Comparison of ENCODE assay signal across 11 cellular contexts in genomic region chr14:90483551-90483950, GRCh38.
DNase-seq lines count a peak whose midpoint lies in the region; ATAC-seq and TF ChIP-seq lines count a peak whose summit lies in the region.
"Had no signal": no experiment of that assay in that cellular context is flagged by ENCODE, and none has a peak within 500 bp of the region (broad histone marks: within the 10 kb centered on the region; RNA-seq: fewer than 3 reads in every experiment).

No MANE protein-coding gene starts in this region.

- H3K27ac ChIP-seq in heart right ventricle = peak overlapping the region in 6 of 10 donors; percentile 26 to 83 (median 67)
- H3K27ac ChIP-seq in left ventricle myocardium inferior (replicated peaks) = peak overlapping the region; percentile 46

- TF ChIP-seq CTCF in heart right ventricle (IDR thresholded peaks at IDR 0.05) (no peak), left ventricle myocardium inferior (IDR thresholded peaks at IDR 0.05; ENCODE audit: borderline replicate concordance) (no peak), type B pancreatic cell (conservative IDR thresholded peaks at IDR 0.05) (no peak)

- H3K4me3 ChIP-seq in heart right ventricle (no peak overlapping the region), left ventricle myocardium inferior (no peak overlapping the region)

- peaks cover 3% of the 10 kb centered on the region for H3K9me3 Mint-ChIP-seq in type B pancreatic cell

- H3K27ac Mint-ChIP-seq in type B pancreatic cell = no peak overlapping the region
- H3K27ac Mint-ChIP-seq: activated T-helper 17 cell treated with anti-CD3 and anti-CD28 coated beads, Interleukin-2, amount 50 U/mL, for 72 hours had no signal

- 25 to 30% methylated on average over 10 of the region's 10 CpGs for WGBS in heart right ventricle, 2 donors

- peaks cover 0 to 33% (median 9%) of the 10 kb centered on the region in 9 donors for H3K4me1 ChIP-seq in heart right ventricle
- peaks cover 24% of the 10 kb centered on the region for H3K4me1 ChIP-seq in left ventricle myocardium inferior

- DNase-seq in heart right ventricle (peak in 1 of 2 donors; percentile 31), cardiac septum (ENCODE audit: low spot score) (no peak), UCSD-AML1 (lab: John Stamatoyannopoulos, UW; ENCODE audit: unreplicated experiment) (peak; percentile 69), left ventricle myocardium inferior (no peak), type B pancreatic cell (ENCODE audit: extremely low spot score, unreplicated experiment) (peak; percentile 58), DMS 273 treated with DMSO at 0.1 percent for 48 hours (lab: John Stamatoyannopoulos, UW) (no peak), GOT3 (lab: John Stamatoyannopoulos, UW) (no peak)
- DNase-seq: C1 segment of cervical spinal cord, PC-3 had no signal

- H3K36me3 ChIP-seq in heart right ventricle (no peaks in the 10 kb centered on the region), left ventricle myocardium inferior (no peaks in the 10 kb centered on the region)

- ATAC-seq in heart right ventricle (peak; percentile 55 to 92 (median 77)), HG02870 (IDR thresholded peaks at IDR 0.05; ENCODE audit: unreplicated experiment) (no peak)
- ATAC-seq: activated T-helper 17 cell treated with anti-CD3 and anti-CD28 coated beads, Interleukin-2, amount 50 U/mL, for 72 hours; PC-3 had no signal

- intact Hi-C loops in heart right ventricle (cut with DNase I) = no loop called here
- intact Hi-C loops in cardiac septum (cut with DNase I) = no loop called here
- intact Hi-C loops in left ventricle myocardium inferior (cut with micrococcal nuclease) = no loop called here

- H3K4me1 Mint-ChIP-seq in type B pancreatic cell (ENCODE audit: unreplicated experiment) = no peaks in the 10 kb centered on the region

- no peaks in the 10 kb centered on the region for H3K27me3 Mint-ChIP-seq in type B pancreatic cell

- H3K9me3 ChIP-seq in heart right ventricle (peaks cover 0 to 21% (median 0%) of the 10 kb centered on the region in 11 donors), left ventricle myocardium inferior (replicated peaks) (no peaks in the 10 kb centered on the region)

- no peaks in the 10 kb centered on the region for H3K36me3 Mint-ChIP-seq in type B pancreatic cell

- no peak overlapping the region for H3K4me3 Mint-ChIP-seq in type B pancreatic cell
- H3K4me3 Mint-ChIP-seq: activated T-helper 17 cell treated with anti-CD3 and anti-CD28 coated beads, Interleukin-2, amount 50 U/mL, for 72 hours had no signal

- H3K27me3 ChIP-seq in heart right ventricle = no peaks in the 10 kb centered on the region
- H3K27me3 ChIP-seq in left ventricle myocardium inferior (ENCODE audit: low read depth) = no peaks in the 10 kb centered on the region

Comparison
In these comparisons a context has a peak if more than half of its experiments do, and no peak if none do; other contexts are left out.
1. DNase-seq: peak in UCSD-AML1 (single experiment) and type B pancreatic cell (single experiment); none in cardiac septum (single experiment), left ventricle myocardium inferior (single experiment), DMS 273 treated with DMSO at 0.1 percent for 48 hours (single experiment) and GOT3 (single experiment).